Comparison of ENCODE assay signal across 37 cellular contexts in the genomic region with DNA sequence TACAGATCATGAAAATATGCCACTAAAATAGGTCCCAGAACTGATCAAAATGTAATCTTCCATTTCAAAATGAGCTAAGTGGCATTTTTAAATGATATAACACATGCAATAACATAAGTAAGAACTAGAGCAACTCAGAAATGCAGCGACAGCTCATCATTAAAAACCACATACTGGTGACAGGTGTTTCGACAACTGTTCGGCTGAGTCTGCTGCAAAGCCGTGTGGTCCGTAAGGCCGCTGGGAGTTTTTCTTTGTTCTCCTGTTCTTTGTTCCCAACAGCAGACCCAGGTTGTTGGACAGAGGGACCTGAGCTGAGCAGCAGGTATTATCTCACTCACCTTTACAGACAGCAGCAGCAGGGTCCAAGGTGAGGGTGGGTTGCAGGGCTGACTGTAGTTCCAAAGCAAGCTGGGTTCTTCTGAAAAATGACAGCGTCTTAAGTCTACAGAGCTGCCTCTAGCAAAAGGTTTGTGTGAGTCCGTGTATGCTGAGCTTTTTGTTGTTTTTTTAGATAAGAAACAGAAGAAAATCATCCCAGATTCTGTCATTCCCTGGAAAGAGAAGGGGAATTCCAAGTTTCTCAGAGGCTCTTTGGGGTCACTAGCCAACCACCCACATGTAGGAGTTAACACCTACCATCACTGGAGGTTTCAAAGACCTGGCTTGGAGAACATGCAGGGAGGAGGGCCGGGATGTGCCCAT. TPM values are rescaled to one million over a fixed set of nuclear protein-coding genes. Genes with fewer than 3 reads are reported as not detected.
A peak's percentile ranks its signal among the peaks of the same experiment; 100 is the strongest.
DNase-seq lines count a peak whose midpoint lies in the region; ATAC-seq, FAIRE-seq and TF ChIP-seq lines count a peak whose summit lies in the region.
"Had no signal": no experiment of that assay in that cellular context is flagged by ENCODE, and none has a peak within 500 bp of the region (broad histone marks: within the 10 kb centered on the region; RNA-seq: fewer than 3 reads in every experiment).

No MANE protein-coding gene starts in this region.

- H3K36me3 Mint-ChIP-seq in astrocyte (ENCODE audit: low read depth, unreplicated experiment): no peaks in the 10 kb centered on the region
- H3K36me3 Mint-ChIP-seq: CD4-positive, CD25-positive, alpha-beta regulatory T cell had no signal

- no peak overlapping the region for H3K4me3 ChIP-seq in astrocyte (ENCODE audit: insufficient read depth, low read depth, low read length)
- H3K4me3 ChIP-seq: A549, breast epithelium, PC-9, spleen, testis had no signal

- H3K27me3 Mint-ChIP-seq in astrocyte (ENCODE audit: low read depth, unreplicated experiment): peaks cover 15% of the 10 kb centered on the region

- TF ChIP-seq CTCF in astrocyte (IDR thresholded peaks at IDR 0.05; ENCODE audit: insufficient read depth, low read depth, low read length): no peak

- peaks cover 8% of the 10 kb centered on the region for H3K27me3 ChIP-seq in astrocyte (ENCODE audit: insufficient read depth, low read length)
- H3K27me3 ChIP-seq: breast epithelium, testis had no signal

- peaks cover 7% of the 10 kb centered on the region for H3K4me1 Mint-ChIP-seq in astrocyte (ENCODE audit: low read depth, unreplicated experiment)
- H3K4me1 Mint-ChIP-seq: activated CD4-positive, alpha-beta T cell treated with anti-CD3 and anti-CD28 coated beads for 36 hours; CD4-positive, CD25-positive, alpha-beta regulatory T cell; neural crest cell had no signal

- no peak overlapping the region for H3K27ac Mint-ChIP-seq in astrocyte (ENCODE audit: unreplicated experiment)
- H3K27ac Mint-ChIP-seq: activated CD4-positive, alpha-beta T cell treated with anti-CD3 and anti-CD28 coated beads for 36 hours; activated CD8-positive, alpha-beta T cell treated with anti-CD3 and anti-CD28 coated beads for 36 hours; activated naive CD4-positive, alpha-beta T cell treated with anti-CD3 and anti-CD28 coated beads for 36 hours; CD4-positive, CD25-positive, alpha-beta regulatory T cell; H9; stimulated activated naive CD8-positive, alpha-beta T cell treated with anti-CD3 and anti-CD28 coated beads, Interleukin-15, Interleukin-2, amounts not matched to agents 100 ng/mL and 50 ng/mL, for 24 hours had no signal

- peaks cover 5% of the 10 kb centered on the region for H3K9me3 Mint-ChIP-seq in astrocyte (ENCODE audit: unreplicated experiment)
- H3K9me3 Mint-ChIP-seq: activated naive CD4-positive, alpha-beta T cell treated with anti-CD3 and anti-CD28 coated beads for 36 hours; H9; stimulated activated naive CD8-positive, alpha-beta T cell treated with anti-CD3 and anti-CD28 coated beads, Interleukin-15, Interleukin-2, amounts not matched to agents 100 ng/mL and 50 ng/mL, for 24 hours had no signal

- H3K4me3 Mint-ChIP-seq in astrocyte (ENCODE audit: unreplicated experiment): no peak overlapping the region
- H3K4me3 Mint-ChIP-seq: activated CD4-positive, alpha-beta T cell treated with anti-CD3 and anti-CD28 coated beads for 36 hours; activated CD8-positive, alpha-beta T cell treated with anti-CD3 and anti-CD28 coated beads for 36 hours; activated naive CD4-positive, alpha-beta T cell treated with anti-CD3 and anti-CD28 coated beads for 36 hours; CD4-positive, CD25-positive, alpha-beta regulatory T cell; H9; neural crest cell; stimulated activated naive CD8-positive, alpha-beta T cell treated with anti-CD3 and anti-CD28 coated beads, Interleukin-15, Interleukin-2, amounts not matched to agents 100 ng/mL and 50 ng/mL, for 24 hours had no signal

- FAIRE-seq in astrocyte (lab: Jason Lieb, UNC): no peak
- no peak for FAIRE-seq in GM19239 (lab: Jason Lieb, UNC)
- FAIRE-seq: A549, colon, GM18507 had no signal

- no peak overlapping the region for H3K9ac ChIP-seq in astrocyte (ENCODE audit: low read length)
- H3K9ac ChIP-seq: KMS-11 had no signal

- H3K4me1 ChIP-seq in astrocyte (ENCODE audit: insufficient read depth, low read length): no peaks in the 10 kb centered on the region
- H3K4me1 ChIP-seq: A549, breast epithelium, spleen, testis had no signal

- H3K27ac ChIP-seq in astrocyte (ENCODE audit: low read depth, low read length): no peak overlapping the region
- H3K27ac ChIP-seq: A549, breast epithelium, KMS-11, PC-9, spleen, testis had no signal

- ATAC-seq in GM18511 (IDR thresholded peaks at IDR 0.05; ENCODE audit: unreplicated experiment): no peak
- ATAC-seq: A549; activated CD4-positive, alpha-beta T cell treated with anti-CD3 and anti-CD28 coated beads for 36 hours; activated CD8-positive, alpha-beta T cell treated with anti-CD3 and anti-CD28 coated beads for 36 hours; left colon; right cardiac atrium had no signal

- H3K9me3 ChIP-seq in astrocyte (ENCODE audit: insufficient read depth, low read depth, low read length): peaks cover 3% of the 10 kb centered on the region
- H3K9me3 ChIP-seq: A549, breast epithelium, testis had no signal

- H3K4me2 ChIP-seq in astrocyte (ENCODE audit: low read length): peak overlapping the region; percentile 68
- H3K4me2 ChIP-seq: A549, KMS-11, PC-9 had no signal

- H3K36me3 ChIP-seq in astrocyte (ENCODE audit: insufficient read depth, low read length): no peaks in the 10 kb centered on the region
- H3K36me3 ChIP-seq: breast epithelium, spleen had no signal

- no peaks in the 10 kb centered on the region for H3K79me2 ChIP-seq in astrocyte (ENCODE audit: insufficient read depth, low read length)

- no peaks in the 10 kb centered on the region for H4K20me1 ChIP-seq in astrocyte (ENCODE audit: insufficient read depth, low read length)

- DNase-seq in NCI-H748 (lab: John Stamatoyannopoulos, UW; ENCODE audit: unreplicated experiment) (peak; percentile 13), NCI-H748 treated with DMSO at 0.1 percent for 48 hours (lab: John Stamatoyannopoulos, UW) (no peak), astrocyte (ENCODE audit: low read depth) (peak; percentile 45), myocyte (ENCODE audit: low read depth) (peak; percentile 89), NCI-H2081 treated with DMSO at 0.1 percent for 48 hours (lab: John Stamatoyannopoulos, UW) (no peak), GM19239 (ENCODE audit: insufficient read length, low spot score) (no peak), GM03348 (ENCODE audit: low spot score) (no peak)
- DNase-seq: activated CD4-positive, alpha-beta T cell treated with anti-CD3 and anti-CD28 coated beads for 36 hours; activated CD8-positive, alpha-beta memory T cell treated with anti-CD3 and anti-CD28 coated beads, Interleukin-2, amount 50 U/mL, for 48 hours; activated CD8-positive, alpha-beta T cell treated with anti-CD3 and anti-CD28 coated beads for 36 hours; activated naive CD4-positive, alpha-beta T cell treated with anti-CD3 and anti-CD28 coated beads for 36 hours; AML-193; Calu3; CD4-positive, CD25-positive, alpha-beta regulatory T cell; effector CD4-positive, alpha-beta T cell; H9; hypothalamus; left colon; mammary epithelial cell; MM.1S; NCI-H2081; NCI-H510A treated with DMSO at 0.1 percent for 48 hours; PC-9; right cardiac atrium; Right ventricle myocardium superior; spleen; stimulated activated CD8-positive, alpha-beta memory T cell treated with anti-CD3 and anti-CD28 coated beads, Interleukin-4, amount 100 ng/mL, for 48 hours; T-helper 2 cell; testis had no signal

- no peak overlapping the region for H2AFZ ChIP-seq in astrocyte (ENCODE audit: low read depth, low read length)
- H2AFZ ChIP-seq: PC-9 had no signal

RNA-seq across cellular contexts. Expression of gene MACROH2A2, which starts 45.4 kb away (rescaled TPM):
- total RNA-seq in astrocyte (25.5 and 25.6 TPM in 2 replicates), myocyte (10.5 and 11.2 TPM in 2 replicates)
- 6.6 TPM for polyA plus RNA-seq in myocyte (2012)
- total RNA-seq: PC-9 had no signal

Comparison
In these comparisons a context has a peak if more than half of its experiments do, and no peak if none do; other contexts are left out.
1. DNase-seq: peak in NCI-H748 (single experiment), astrocyte (single experiment) and myocyte (single experiment); none in NCI-H748 treated with DMSO at 0.1 percent for 48 hours (single experiment), NCI-H2081 treated with DMSO at 0.1 percent for 48 hours (single experiment), GM19239 (single experiment) and GM03348 (single experiment).